Comparison of ENCODE assay signal across 11 cellular contexts in the genomic region with DNA sequence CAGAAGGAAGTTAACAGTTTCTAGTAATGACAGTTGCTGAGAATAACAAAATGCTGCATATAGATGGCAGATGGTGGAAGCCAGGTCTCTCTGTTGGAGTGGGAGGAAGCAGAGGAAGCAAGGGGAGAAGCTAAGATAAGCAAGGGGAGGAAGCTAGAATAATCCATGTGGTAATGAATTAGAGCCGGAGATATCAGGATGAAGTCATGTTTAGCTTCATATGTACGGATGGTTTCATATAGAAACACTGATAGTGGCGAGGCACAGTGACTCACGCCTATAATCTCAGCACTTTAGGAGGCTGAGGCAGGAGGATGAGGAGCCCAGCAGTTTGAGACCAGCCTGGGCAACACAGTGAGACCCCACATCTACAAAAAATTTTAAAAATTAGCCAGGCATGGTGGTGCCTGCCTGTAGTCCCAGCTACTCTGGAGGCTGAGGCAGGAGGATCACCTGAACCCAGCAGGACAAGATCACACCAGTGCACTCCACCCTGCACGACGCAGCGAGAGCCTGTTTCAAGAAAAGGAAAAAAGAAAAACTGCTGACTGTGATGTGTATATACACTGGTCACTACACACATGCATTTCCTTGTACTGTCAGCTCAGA. TPM values are rescaled to one million over a fixed set of nuclear protein-coding genes. Genes with fewer than 3 reads are reported as not detected.
A peak's percentile ranks its signal among the peaks of the same experiment; 100 is the strongest.
DNase-seq lines count a peak whose midpoint lies in the region; ATAC-seq and TF ChIP-seq lines count a peak whose summit lies in the region.
"Had no signal": no experiment of that assay in that cellular context is flagged by ENCODE, and none has a peak within 500 bp of the region (broad histone marks: within the 10 kb centered on the region; RNA-seq: fewer than 3 reads in every experiment).

No MANE protein-coding gene starts in this region.

- TF ChIP-seq CTCF in WERI-Rb-1 (IDR thresholded peaks at IDR 0.05; ENCODE audit: low read depth, low read length) (no peak), upper lobe of right lung (IDR thresholded peaks at IDR 0.05) (no peak)

- H3K4me3 ChIP-seq in WERI-Rb-1 (ENCODE audit: low read depth, low read length) (no peak overlapping the region), upper lobe of right lung (no peak overlapping the region)

- H3K27me3 ChIP-seq in WERI-Rb-1 (ENCODE audit: insufficient read depth, low read depth, severe bottlenecking) (no peaks in the 10 kb centered on the region), upper lobe of right lung (no peaks in the 10 kb centered on the region)

- H3K27ac ChIP-seq in WERI-Rb-1, result peak overlapping the region; percentile 68
- H3K27ac ChIP-seq in upper lobe of right lung, result no peak overlapping the region

- intact Hi-C loops in Right ventricle myocardium superior (cut with DNase I), result no loop called here
- intact Hi-C loops in cardiac septum (cut with DNase I), result no loop called here
- intact Hi-C loops in upper lobe of right lung (cut with DNase I), result no loop called here

- ATAC-seq in Right ventricle myocardium superior (ENCODE audit: poor library complexity) (peak; percentile 8), upper lobe of right lung (peak; percentile 21), HG03025 (IDR thresholded peaks at IDR 0.05; ENCODE audit: low FRiP score, unreplicated experiment) (no peak), HG02970 (IDR thresholded peaks at IDR 0.05; ENCODE audit: low FRiP score, unreplicated experiment) (no peak)
- ATAC-seq: sciatic nerve had no signal

- peaks cover 22% of the 10 kb centered on the region for H3K36me3 ChIP-seq in WERI-Rb-1
- peaks cover 11% of the 10 kb centered on the region for H3K36me3 ChIP-seq in upper lobe of right lung

- H3K4me1 ChIP-seq in upper lobe of right lung, result peaks cover 4% of the 10 kb centered on the region

- H3K9me3 ChIP-seq in WERI-Rb-1 (ENCODE audit: severe bottlenecking), result no peaks in the 10 kb centered on the region
- H3K9me3 ChIP-seq in upper lobe of right lung, result no peaks in the 10 kb centered on the region

- DNase-seq in Right ventricle myocardium superior (no peak), cardiac septum (ENCODE audit: low spot score) (no peak), WERI-Rb-1 (no peak), glomerular endothelial cell (ENCODE audit: extremely low read depth, low read depth, low spot score) (peak; percentile 64), upper lobe of right lung (no peak), NCI-H1930 (lab: John Stamatoyannopoulos, UW) (no peak)
- DNase-seq: activated naive CD4-positive, alpha-beta T cell treated with anti-CD3 and anti-CD28 coated beads, Interleukin-2, amount 50 U/mL, for 16 hours; SIG-M5 had no signal

RNA-seq across cellular contexts. Expression of a gene that starts 49.2 kb away (rescaled TPM):
- total RNA-seq in Right ventricle myocardium superior, result 32.6 TPM
- total RNA-seq in cardiac septum, result 35.3 TPM
- total RNA-seq in glomerular endothelial cell, result 41.5 and 67.1 TPM in 2 replicates
- total RNA-seq in upper lobe of right lung, result 45.1 TPM

Comparison
In these comparisons a context has a peak if more than half of its experiments do, and no peak if none do; other contexts are left out.
1. ATAC-seq: peak in Right ventricle myocardium superior (single experiment) and upper lobe of right lung (single experiment); none in HG03025 (single experiment) and HG02970 (single experiment).